21 cellular contexts compared by ENCODE assay signal in the genomic region with DNA sequence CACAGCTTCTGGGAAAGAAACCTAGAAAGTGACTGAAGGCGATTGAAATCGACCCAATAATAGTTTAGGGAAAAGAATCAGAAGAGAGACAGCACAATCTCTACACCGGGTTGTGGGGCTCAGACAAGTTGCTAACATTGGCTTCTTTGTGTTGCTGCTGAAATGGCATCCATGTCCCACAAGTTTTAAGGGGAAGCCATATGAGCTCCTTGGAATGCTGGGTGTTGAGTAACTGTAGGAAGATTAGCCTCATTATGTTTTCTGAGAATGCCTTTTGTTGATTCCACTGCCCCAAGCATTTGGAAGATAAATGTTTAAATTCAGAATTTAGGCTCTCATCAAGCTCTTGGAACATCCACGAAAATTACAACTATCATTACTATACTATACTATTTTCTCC.
"Had no signal": no experiment of that assay in that cellular context is flagged by ENCODE, and none has a peak within 500 bp of the region (broad histone marks: within the 10 kb centered on the region; RNA-seq: fewer than 3 reads in every experiment).

No MANE protein-coding gene starts in this region.

- H3K36me3 ChIP-seq: colonic mucosa, esophagus muscularis mucosa, right lobe of liver, suprapubic skin, transverse colon, vagina had no signal

- H2AFZ ChIP-seq: parathyroid adenoma had no signal

- DNase-seq: colonic mucosa; effector CD8-positive, alpha-beta T cell; foreskin keratinocyte; head of caudate nucleus; kidney; midbrain; naive thymus-derived CD8-positive, alpha-beta T cell; nephron progenitor cell; right lobe of liver; small intestine; stimulated activated CD4-positive, alpha-beta T cell treated with anti-CD3 and anti-CD28 coated beads, Interleukin-15, amount 100 ng/mL, for 24 hours; stimulated activated CD4-positive, alpha-beta T cell treated with anti-CD3 and anti-CD28 coated beads, Interleukin-2, amount 100 ng/mL, for 48 hours; stimulated activated naive B cell treated with anti-CD40 and anti-IgM and Interleukin-4, amounts not matched to agents 10 μg/mL and 1 μg/mL and 100 μg/mL, for 72 hours; transverse colon had no signal

- H3K9me3 ChIP-seq: colonic mucosa, esophagus muscularis mucosa, right lobe of liver, suprapubic skin, transverse colon, vagina had no signal

- H3K79me2 ChIP-seq: parathyroid adenoma had no signal

- H3K27me3 ChIP-seq: colonic mucosa, esophagus muscularis mucosa, foreskin keratinocyte, right lobe of liver, suprapubic skin, transverse colon, vagina had no signal

- H3K27ac ChIP-seq: colonic mucosa, esophagus muscularis mucosa, foreskin keratinocyte, parathyroid adenoma, right lobe of liver, suprapubic skin, transverse colon, vagina had no signal

- H3K4me1 ChIP-seq: colonic mucosa, esophagus muscularis mucosa, parathyroid adenoma, right lobe of liver, transverse colon, vagina had no signal

- H3K9ac ChIP-seq: parathyroid adenoma had no signal

- FAIRE-seq: endothelial cell of umbilical vein, kidney, small intestine had no signal

- ATAC-seq: foreskin keratinocyte; left lobe of liver; naive thymus-derived CD8-positive, alpha-beta T cell; right lobe of liver; stimulated activated naive B cell treated with anti-CD40 and anti-IgM and Interleukin-4, amounts not matched to agents 10 μg/mL and 1 μg/mL and 100 μg/mL, for 72 hours had no signal

- H3K4me3 ChIP-seq: colonic mucosa, esophagus muscularis mucosa, lung, right lobe of liver, suprapubic skin, transverse colon, vagina had no signal
